Comparison of ENCODE assay signal across 23 cellular contexts in genomic region chr10:95873139-95873538, GRCh38. TPM values are rescaled to one million over a fixed set of nuclear protein-coding genes. Genes with fewer than 3 reads are reported as not detected.
"Had no signal": no experiment of that assay in that cellular context is flagged by ENCODE, and none has a peak within 500 bp of the region (broad histone marks: within the 10 kb centered on the region; RNA-seq: fewer than 3 reads in every experiment).

No MANE protein-coding gene starts in this region.

- H3K9me2 ChIP-seq: SK-N-SH had no signal

- DNase-seq: activated CD4-positive, alpha-beta T cell treated with anti-CD3 and anti-CD28 coated beads for 36 hours; activated CD4-positive, alpha-beta T cell treated with anti-CD3 and anti-CD28 coated beads, Interleukin-2, amount 50 U/mL, for 4 hours; activated CD8-positive, alpha-beta memory T cell treated with anti-CD3 and anti-CD28 coated beads, Interleukin-2, amount 50 U/mL, for 48 hours; activated CD8-positive, alpha-beta T cell treated with anti-CD3 and anti-CD28 coated beads, Interleukin-2, amount 10 ng/mL, durations not matched to agents 7 days and 5 days; activated naive CD4-positive, alpha-beta T cell treated with anti-CD3 and anti-CD28 coated beads, Interleukin-2, amount 50 U/mL, for 16 hours; activated naive CD8-positive, alpha-beta T cell treated with anti-CD3 and anti-CD28 coated beads, Interleukin-2, amount 10 ng/mL, durations not matched to agents 7 days and 5 days; activated T-cell treated with anti-CD3 and anti-CD28 coated beads, Interleukin-2, amount 50 U/mL, for 1 hour; adrenal gland; anterior cingulate cortex; MG63; MV-4-11; NCI-H1092 treated with DMSO at 0.1 percent for 48 hours; NCI-H1417 treated with DMSO at 0.1 percent for 48 hours; NCI-H1694; NCI-H2029; NCI-H2107; NCI-H510A treated with DMSO at 0.1 percent for 48 hours; NCI-H69; PC-3; SK-N-SH; T-helper 1 cell had no signal

- H3K9me3 ChIP-seq: adrenal gland, MG63, SK-N-SH had no signal

- H3K4me3 ChIP-seq: adrenal gland, MG63 had no signal

- H3K4me1 ChIP-seq: adrenal gland had no signal

- H3K27ac Mint-ChIP-seq: activated CD4-positive, alpha-beta T cell treated with anti-CD3 and anti-CD28 coated beads for 36 hours; activated CD8-positive, alpha-beta T cell treated with anti-CD3 and anti-CD28 coated beads, Interleukin-2, amount 10 ng/mL, durations not matched to agents 7 days and 5 days; activated naive CD8-positive, alpha-beta T cell treated with anti-CD3 and anti-CD28 coated beads, Interleukin-2, amount 10 ng/mL, durations not matched to agents 7 days and 5 days had no signal

- H3K27me3 Mint-ChIP-seq: activated CD4-positive, alpha-beta T cell treated with anti-CD3 and anti-CD28 coated beads for 36 hours; activated naive CD8-positive, alpha-beta T cell treated with anti-CD3 and anti-CD28 coated beads, Interleukin-2, amount 10 ng/mL, durations not matched to agents 7 days and 5 days had no signal

- H3K27ac ChIP-seq: adrenal gland, KMS-11, VCaP had no signal

- ATAC-seq: activated CD4-positive, alpha-beta T cell treated with anti-CD3 and anti-CD28 coated beads for 36 hours; activated CD8-positive, alpha-beta T cell treated with anti-CD3 and anti-CD28 coated beads, Interleukin-2, amount 10 ng/mL, durations not matched to agents 7 days and 5 days; PC-3 had no signal

- H3K4me2 ChIP-seq: KMS-11, SK-N-SH had no signal

- H3K4me3 Mint-ChIP-seq: activated CD4-positive, alpha-beta T cell treated with anti-CD3 and anti-CD28 coated beads for 36 hours; activated CD8-positive, alpha-beta T cell treated with anti-CD3 and anti-CD28 coated beads, Interleukin-2, amount 10 ng/mL, durations not matched to agents 7 days and 5 days; activated naive CD8-positive, alpha-beta T cell treated with anti-CD3 and anti-CD28 coated beads, Interleukin-2, amount 10 ng/mL, durations not matched to agents 7 days and 5 days had no signal

- H3K9ac ChIP-seq: KMS-11, SK-N-SH had no signal

- H3K27me3 ChIP-seq: adrenal gland, MG63 had no signal

- H3K4me1 Mint-ChIP-seq: activated CD4-positive, alpha-beta T cell treated with anti-CD3 and anti-CD28 coated beads for 36 hours had no signal

RNA-seq across cellular contexts. Expression of gene CC2D2B, which starts 34.6 kb away (rescaled TPM):
- total RNA-seq: PC-3 had no signal
- polyA plus RNA-seq: SK-N-SH had no signal
